In genomic region chr12:89225808-89226368, GRCh38 we compare ENCODE assay signal across 9 cellular contexts.
A peak's percentile ranks its signal among the peaks of the same experiment; 100 is the strongest.
DNase-seq lines count a peak whose midpoint lies in the region; ATAC-seq and TF ChIP-seq lines count a peak whose summit lies in the region.
"Had no signal": no experiment of that assay in that cellular context is flagged by ENCODE, and none has a peak within 500 bp of the region (broad histone marks: within the 10 kb centered on the region; RNA-seq: fewer than 3 reads in every experiment).

No MANE protein-coding gene starts in this region.

- ATAC-seq in HG03159 (IDR thresholded peaks at IDR 0.05; ENCODE audit: unreplicated experiment) (peak; percentile 48), gastroesophageal sphincter (peak; percentile 93)

- H3K4me1 Mint-ChIP-seq in activated CD4-positive, alpha-beta T cell treated with anti-CD3 and anti-CD28 coated beads, Interleukin-2, amount 10 ng/mL, durations not matched to agents 7 days and 5 days = peaks cover 67% of the 10 kb centered on the region

- H3K4me1 ChIP-seq in gastroesophageal sphincter = peaks cover 0 to 10% (median 9%) of the 10 kb centered on the region in 3 donors

- H3K9me3 Mint-ChIP-seq in activated CD4-positive, alpha-beta T cell treated with anti-CD3 and anti-CD28 coated beads, Interleukin-2, amount 10 ng/mL, durations not matched to agents 7 days and 5 days = peaks cover 16% of the 10 kb centered on the region

- no peak for TF ChIP-seq CTCF in gastroesophageal sphincter (IDR thresholded peaks at IDR 0.05)

- H3K4me3 ChIP-seq in gastroesophageal sphincter = no peak overlapping the region

- POLR2A ChIA-PET in activated CD4-positive, alpha-beta T cell treated with anti-CD3 and anti-CD28 coated beads, Interleukin-2, amount 10 ng/mL, durations not matched to agents 7 days and 5 days (lab: Charles Lee) = interaction anchor here (0.6 to 1.5 kb wide), 6 partner anchors 9 to 126 kb away, joined by 3 to 11 read pairs (median 6); partner anchors contain the start of gene DUSP6

- DNase-seq in NCI-H1417 (lab: John Stamatoyannopoulos, UW) = peak in 2 of 3 experiments; percentile 49 to 81
- DNase-seq in NCI-H1417 treated with DMSO at 0.1 percent for 48 hours (lab: John Stamatoyannopoulos, UW) = no peak
- no peak for DNase-seq in activated CD4-positive, alpha-beta T cell treated with anti-CD3 and anti-CD28 coated beads, Interleukin-2, amount 10 ng/mL, durations not matched to agents 7 days and 5 days
- peak; percentile 21 to 26 for DNase-seq in stimulated activated CD4-positive, alpha-beta T cell treated with anti-CD3 and anti-CD28 coated beads, Interleukin-15, amount 100 ng/mL, for 48 hours (ENCODE audit: low read depth in 2 of 2)
- DNase-seq in erythroblast (lab: John Stamatoyannopoulos, UW) = no peak
- no peak for DNase-seq in SHP77 (lab: John Stamatoyannopoulos, UW)

- H3K4me3 Mint-ChIP-seq in activated CD4-positive, alpha-beta T cell treated with anti-CD3 and anti-CD28 coated beads, Interleukin-2, amount 10 ng/mL, durations not matched to agents 7 days and 5 days = no peak overlapping the region
- H3K4me3 Mint-ChIP-seq: B cell had no signal

- H3K27ac Mint-ChIP-seq in activated CD4-positive, alpha-beta T cell treated with anti-CD3 and anti-CD28 coated beads, Interleukin-2, amount 10 ng/mL, durations not matched to agents 7 days and 5 days = peak overlapping the region; percentile 91
- H3K27ac Mint-ChIP-seq: B cell had no signal

- H3K36me3 Mint-ChIP-seq in activated CD4-positive, alpha-beta T cell treated with anti-CD3 and anti-CD28 coated beads, Interleukin-2, amount 10 ng/mL, durations not matched to agents 7 days and 5 days (ENCODE audit: low read depth) = peaks cover 24% of the 10 kb centered on the region

- H3K36me3 ChIP-seq in gastroesophageal sphincter = no peaks in the 10 kb centered on the region

- H3K27ac ChIP-seq in gastroesophageal sphincter = peak overlapping the region in 1 of 4 donors; percentile 52

- H3K27me3 ChIP-seq in gastroesophageal sphincter = no peaks in the 10 kb centered on the region

- H3K27me3 Mint-ChIP-seq in activated CD4-positive, alpha-beta T cell treated with anti-CD3 and anti-CD28 coated beads, Interleukin-2, amount 10 ng/mL, durations not matched to agents 7 days and 5 days = no peaks in the 10 kb centered on the region

- TF ChIP-seq EP300 in gastroesophageal sphincter (IDR thresholded peaks at IDR 0.05) = no peak

- CTCF ChIA-PET in activated CD4-positive, alpha-beta T cell treated with anti-CD3 and anti-CD28 coated beads, Interleukin-2, amount 10 ng/mL, durations not matched to agents 7 days and 5 days (lab: Charles Lee) = interaction anchor here (0.6 to 1.3 kb wide), 11 partner anchors 9 to 187 kb away, joined by 3 to 7 read pairs (median 3); partner anchors contain the start of gene DUSP6

- 52 to 55% methylated on average over 3 of the region's 3 CpGs for WGBS in gastroesophageal sphincter (ENCODE audit: low coverage in 1 of 2), 2 donors

- TF ChIP-seq POLR2A in gastroesophageal sphincter (IDR thresholded peaks at IDR 0.05) = no peak
- no peak for TF ChIP-seq POLR2A in erythroblast (IDR thresholded peaks at IDR 0.05; ENCODE audit: low read length)

- H3K9me3 ChIP-seq in gastroesophageal sphincter = no peaks in the 10 kb centered on the region

Comparison
In these comparisons a context has a peak if more than half of its experiments do, and no peak if none do; other contexts are left out.
1. DNase-seq: peak in NCI-H1417 (2 of 3) and stimulated activated CD4-positive, alpha-beta T cell treated with anti-CD3 and anti-CD28 coated beads, Interleukin-15, amount 100 ng/mL, for 48 hours (2 of 2); none in NCI-H1417 treated with DMSO at 0.1 percent for 48 hours (single experiment), activated CD4-positive, alpha-beta T cell treated with anti-CD3 and anti-CD28 coated beads, Interleukin-2, amount 10 ng/mL, durations not matched to agents 7 days and 5 days (single experiment), erythroblast (0 of 2) and SHP77 (0 of 2).